ENCODE assay signal across 1 cellular context in genomic region chr3:64239841-64240240, GRCh38.
TF ChIP-seq lines count a peak whose summit lies in the region.

No MANE protein-coding gene starts in this region.

TF ChIP-seq in HepG2, 621 proteins besides CTCF, POLR2A, EP300 and RAD21:
- TF ChIP-seq ZNF749 (CRISPR knock-in tag; IDR thresholded peaks at IDR 0.05; ENCODE audit: borderline replicate concordance) (no peak), MNT (IDR thresholded peaks at IDR 0.05) (0 out of 2 replicates have a peak, but pooled peaks have one; percentile 29), ETS1 (CRISPR knock-in tag; IDR thresholded peaks at IDR 0.05) (no peak)
